ENCODE assay signal across 26 cellular contexts in the genomic region with DNA sequence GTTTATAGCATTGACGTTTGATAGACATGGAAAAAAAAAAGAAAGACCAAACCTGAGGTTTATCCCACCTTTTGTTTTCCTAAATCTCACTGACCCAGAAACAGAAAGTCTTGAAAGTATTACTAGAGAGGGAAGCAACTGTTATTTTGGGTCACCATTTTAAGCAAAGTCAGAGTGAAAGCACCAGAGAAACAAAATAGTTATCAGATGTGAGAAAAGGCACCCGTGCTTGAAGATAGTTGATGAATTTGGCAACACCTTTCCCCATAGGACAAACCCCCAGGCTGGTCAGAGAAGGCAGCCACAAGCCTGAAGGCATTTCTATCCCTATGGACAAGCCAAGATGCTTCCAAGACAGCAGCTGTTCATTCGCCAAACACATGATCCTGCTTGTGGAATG.
"Had no signal": no experiment of that assay in that cellular context is flagged by ENCODE, and none has a peak within 500 bp of the region (broad histone marks: within the 10 kb centered on the region; RNA-seq: fewer than 3 reads in every experiment).

No MANE protein-coding gene starts in this region.

- H3K9me3 ChIP-seq: heart right ventricle, mucosa of descending colon, neutrophil, ovary, right atrium auricular region, right lobe of liver, transverse colon, upper lobe of left lung had no signal

- H3K9me3 Mint-ChIP-seq: natural killer cell; nephron progenitor cell; stimulated activated naive CD8-positive, alpha-beta T cell treated with anti-CD3 and anti-CD28 coated beads, Interleukin-15, amount 100 ng/mL, for 72 hours had no signal

- H3K27ac Mint-ChIP-seq: naive B cell; natural killer cell; nephron progenitor cell; neural progenitor cell; progenitor cell of endocrine pancreas; stimulated activated memory B cell treated with anti-CD40 and anti-IgM and Interleukin-4, amounts not matched to agents 10 μg/mL and 1 μg/mL and 100 μg/mL, for 72 hours; stimulated activated naive CD8-positive, alpha-beta T cell treated with anti-CD3 and anti-CD28 coated beads, Interleukin-15, amount 100 ng/mL, for 72 hours had no signal

- H3K36me3 Mint-ChIP-seq: naive B cell; natural killer cell; stimulated activated memory B cell treated with anti-CD40 and anti-IgM and Interleukin-4, amounts not matched to agents 10 μg/mL and 1 μg/mL and 100 μg/mL, for 72 hours had no signal

- H3K4me1 ChIP-seq: heart right ventricle, left ventricle myocardium inferior, neural progenitor cell, right atrium auricular region, right lobe of liver, transverse colon, upper lobe of left lung had no signal

- H3K4me1 Mint-ChIP-seq: naive B cell; natural killer cell; nephron progenitor cell; stimulated activated memory B cell treated with anti-CD40 and anti-IgM and Interleukin-4, amounts not matched to agents 10 μg/mL and 1 μg/mL and 100 μg/mL, for 72 hours; stimulated activated naive CD8-positive, alpha-beta T cell treated with anti-CD3 and anti-CD28 coated beads, Interleukin-15, amount 100 ng/mL, for 72 hours had no signal

- H3K4me2 ChIP-seq: hepatocyte, neural progenitor cell had no signal

- H3K36me3 ChIP-seq: heart right ventricle, left ventricle myocardium inferior, neural progenitor cell, neutrophil, ovary, right atrium auricular region, right lobe of liver, transverse colon, upper lobe of left lung had no signal

- H3K27me3 ChIP-seq: heart right ventricle, hepatocyte, neural progenitor cell, neutrophil, ovary, right atrium auricular region, right lobe of liver, transverse colon, upper lobe of left lung had no signal

- H3K27ac ChIP-seq: heart right ventricle, hepatocyte, left ventricle myocardium inferior, neural progenitor cell, neutrophil, ovary, right atrium auricular region, right lobe of liver, skin epidermis, transverse colon, upper lobe of left lung had no signal

- DNase-seq: heart right ventricle; islet precursor cell; left ventricle myocardium inferior; midbrain; mucosa of descending colon; naive B cell; natural killer cell; nephron progenitor cell; occipital lobe; ovary; right lobe of liver; stimulated activated CD4-positive, alpha-beta T cell treated with anti-CD3 and anti-CD28 coated beads, Interleukin-4, amount 100 ng/mL, for 4 hours; stimulated activated CD8-positive, alpha-beta memory T cell treated with anti-CD3 and anti-CD28 coated beads, Interleukin-4, amount 100 ng/mL, for 48 hours; stimulated activated naive CD4-positive, alpha-beta T cell treated with Interleukin-2 at 50 U/mL for 16 hours; stimulated activated naive CD8-positive, alpha-beta T cell treated with anti-CD3 and anti-CD28 coated beads, Interleukin-15, amount 100 ng/mL, for 72 hours; substantia nigra; transverse colon; upper lobe of left lung had no signal

- H3K9ac ChIP-seq: neural progenitor cell had no signal

- H3K4me3 ChIP-seq: heart right ventricle, hepatocyte, left ventricle myocardium inferior, lung, mucosa of descending colon, neural progenitor cell, ovary, right atrium auricular region, right lobe of liver, skin epidermis, transverse colon, upper lobe of left lung had no signal

- ATAC-seq: heart right ventricle; mucosa of descending colon; natural killer cell; right lobe of liver; stimulated activated memory B cell treated with anti-CD40 and anti-IgM and Interleukin-4, amounts not matched to agents 10 μg/mL and 1 μg/mL and 100 μg/mL, for 72 hours; stimulated activated naive CD8-positive, alpha-beta T cell treated with anti-CD3 and anti-CD28 coated beads, Interleukin-15, amount 100 ng/mL, for 72 hours had no signal

- H3K79me2 ChIP-seq: hepatocyte had no signal

- H3K27me3 Mint-ChIP-seq: progenitor cell of endocrine pancreas had no signal

- H2AFZ ChIP-seq: hepatocyte, neural progenitor cell had no signal

- H3K4me3 Mint-ChIP-seq: naive B cell; natural killer cell; nephron progenitor cell; neural progenitor cell; stimulated activated memory B cell treated with anti-CD40 and anti-IgM and Interleukin-4, amounts not matched to agents 10 μg/mL and 1 μg/mL and 100 μg/mL, for 72 hours; stimulated activated naive CD8-positive, alpha-beta T cell treated with anti-CD3 and anti-CD28 coated beads, Interleukin-15, amount 100 ng/mL, for 72 hours had no signal
